ENCODE assay signal across 8 cellular contexts in genomic region chr4:155403886-155404285, GRCh38. TPM values are rescaled to one million over a fixed set of nuclear protein-coding genes. Genes with fewer than 3 reads are reported as not detected.
DNase-seq lines count a peak whose midpoint lies in the region; ATAC-seq and TF ChIP-seq lines count a peak whose summit lies in the region.

No MANE protein-coding gene starts in this region.

- H3K36me3 Mint-ChIP-seq in endodermal cell (ENCODE audit: low read depth) = no peaks in the 10 kb centered on the region
- no peaks in the 10 kb centered on the region for H3K36me3 Mint-ChIP-seq in progenitor cell of endocrine pancreas (ENCODE audit: insufficient read depth)

- no peak for TF ChIP-seq EP300 in transverse colon (IDR thresholded peaks at IDR 0.05; ENCODE audit: low read depth)

- ATAC-seq in GM21737 (IDR thresholded peaks at IDR 0.05; ENCODE audit: unreplicated experiment) = no peak

- H3K4me1 Mint-ChIP-seq in endodermal cell (peaks cover 24% of the 10 kb centered on the region), progenitor cell of endocrine pancreas (ENCODE audit: low read depth) (peaks cover 20% of the 10 kb centered on the region)

- DNase-seq in H7 (peak; percentile 35), NCI-H526 (lab: John Stamatoyannopoulos, UW) (peak; percentile 13 to 59), endodermal cell (no peak), progenitor cell of endocrine pancreas (ENCODE audit: low spot score, unreplicated experiment) (no peak), GM13977 (ENCODE audit: low spot score) (no peak), transverse colon (no peak)
- no peak for DNase-seq in activated T-cell treated with anti-CD3 and anti-CD28 coated beads, Interleukin-2, amount 50 U/mL, for 1 hour

- H3K27me3 ChIP-seq in H7 (ENCODE audit: control insufficient read depth, insufficient read depth, low read length) (peaks cover 14% of the 10 kb centered on the region), endodermal cell (ENCODE audit: control insufficient read depth, insufficient read depth, low read length, poor library complexity, severe bottlenecking) (peaks cover 41% of the 10 kb centered on the region), transverse colon (no peaks in the 10 kb centered on the region)

- in situ Hi-C loops in GM13977 (cut with MboI; ENCODE audit: low pct_unique_long_range_greater_than_20kb, low sequenced_read_pairs, unreplicated experiment) = no loop called here
- in situ Hi-C loops in transverse colon (cut with MboI; ENCODE audit: low pct_ligation_motif_present in 1 of 4, low pct_unique_long_range_greater_than_20kb in 1 of 4, low sequenced_read_pairs in 3 of 4) = no loop called here

- H3K9me3 Mint-ChIP-seq in endodermal cell (no peaks in the 10 kb centered on the region), progenitor cell of endocrine pancreas (ENCODE audit: low read depth) (no peaks in the 10 kb centered on the region)

- no peaks in the 10 kb centered on the region for H3K9me3 ChIP-seq in endodermal cell (ENCODE audit: control insufficient read depth, low read length)
- no peaks in the 10 kb centered on the region for H3K9me3 ChIP-seq in transverse colon

- no peak overlapping the region for H3K9ac ChIP-seq in endodermal cell (ENCODE audit: extremely low read depth, low read length, poor library complexity, severe bottlenecking)

- no peak overlapping the region for H3K27ac Mint-ChIP-seq in endodermal cell
- no peak overlapping the region for H3K27ac Mint-ChIP-seq in progenitor cell of endocrine pancreas

- H3K4me3 ChIP-seq in H7 (ENCODE audit: insufficient read depth, low read depth, low read length) (no peak overlapping the region), endodermal cell (ENCODE audit: low read length) (no peak overlapping the region), transverse colon (no peak overlapping the region)

- 39 to 52% methylated on average over 4 of the region's 4 CpGs for WGBS in endodermal cell (ENCODE audit: insufficient coverage in 1 of 2, insufficient read length in 1 of 2), 2 experiments
- 11 to 15% methylated on average over 4 of the region's 4 CpGs for WGBS in transverse colon (ENCODE audit: low coverage in 1 of 2), 2 donors

- TF ChIP-seq POLR2A in transverse colon (IDR thresholded peaks at IDR 0.05) = no peak

- TF ChIP-seq CTCF in endodermal cell (conservative IDR thresholded peaks at IDR 0.05) = peak; percentile 65
- TF ChIP-seq CTCF in progenitor cell of endocrine pancreas (IDR thresholded peaks at IDR 0.05; ENCODE audit: unreplicated experiment) = peak; percentile 59
- TF ChIP-seq CTCF in GM13977 (IDR thresholded peaks at IDR 0.05; ENCODE audit: extremely low read depth, insufficient read depth, missing control alignments) = no peak
- peak in 2 of 5 experiments; percentile 15 to 28 for TF ChIP-seq CTCF in transverse colon (IDR thresholded peaks at IDR 0.05)

- H3K4me1 ChIP-seq in endodermal cell (ENCODE audit: control insufficient read depth, insufficient read depth, low read length) = no peaks in the 10 kb centered on the region
- H3K4me1 ChIP-seq in transverse colon = peaks cover 0 to 4% (median 0%) of the 10 kb centered on the region in 4 donors

- intact Hi-C loops in transverse colon (cut with DNase I; ENCODE audit: low total_unique reads) = loop anchor here (5.0 kb wide), 1 partner anchor 548 kb away; the partner anchor contains the start of gene CTSO

- H3K27me3 Mint-ChIP-seq in endodermal cell (ENCODE audit: insufficient read depth) (peaks cover 30% of the 10 kb centered on the region), progenitor cell of endocrine pancreas (no peaks in the 10 kb centered on the region)

- H3K4me3 Mint-ChIP-seq in endodermal cell = no peak overlapping the region
- H3K4me3 Mint-ChIP-seq in progenitor cell of endocrine pancreas (ENCODE audit: low read depth) = no peak overlapping the region

- no peaks in the 10 kb centered on the region for H3K36me3 ChIP-seq in H7 (replicated peaks; ENCODE audit: control insufficient read depth, insufficient read depth, low read length)
- H3K36me3 ChIP-seq in endodermal cell (ENCODE audit: control insufficient read depth, insufficient read depth, low read length) = no peaks in the 10 kb centered on the region
- H3K36me3 ChIP-seq in transverse colon = no peaks in the 10 kb centered on the region

- H3K27ac ChIP-seq in endodermal cell (ENCODE audit: low read depth, low read length) (no peak overlapping the region), transverse colon (no peak overlapping the region)

RNA-seq across cellular contexts. Expression of gene MAP9, which starts 27.1 kb away (rescaled TPM):
- total RNA-seq in H7 (2014; rRNA removed; shearing (Covaris generic)) = 2.6 and 2.7 TPM in 2 replicates
- total RNA-seq in endodermal cell (10 to 100 TPM; 26.4 to 39.0 TPM), progenitor cell of endocrine pancreas (33.2 and 34.2 TPM in 2 replicates), transverse colon (10 to 100 TPM in 1 of 4 donors, 1 to 10 TPM in 3; 4.4 to 31.0 (median 7.2) TPM)
- polyA plus RNA-seq in endodermal cell (2013, experiment 1 of 2) = 15.9 TPM
- 15.6 TPM for polyA plus RNA-seq in endodermal cell (2013, experiment 2 of 2)

Comparison
In these comparisons a context has a peak if more than half of its experiments do, and no peak if none do; other contexts are left out.
1. DNase-seq: peak in H7 (single experiment) and NCI-H526 (2 of 2); none in endodermal cell (single experiment), progenitor cell of endocrine pancreas (single experiment), GM13977 (single experiment), transverse colon (single experiment) and activated T-cell treated with anti-CD3 and anti-CD28 coated beads, Interleukin-2, amount 50 U/mL, for 1 hour (single experiment).